In the genomic region with DNA sequence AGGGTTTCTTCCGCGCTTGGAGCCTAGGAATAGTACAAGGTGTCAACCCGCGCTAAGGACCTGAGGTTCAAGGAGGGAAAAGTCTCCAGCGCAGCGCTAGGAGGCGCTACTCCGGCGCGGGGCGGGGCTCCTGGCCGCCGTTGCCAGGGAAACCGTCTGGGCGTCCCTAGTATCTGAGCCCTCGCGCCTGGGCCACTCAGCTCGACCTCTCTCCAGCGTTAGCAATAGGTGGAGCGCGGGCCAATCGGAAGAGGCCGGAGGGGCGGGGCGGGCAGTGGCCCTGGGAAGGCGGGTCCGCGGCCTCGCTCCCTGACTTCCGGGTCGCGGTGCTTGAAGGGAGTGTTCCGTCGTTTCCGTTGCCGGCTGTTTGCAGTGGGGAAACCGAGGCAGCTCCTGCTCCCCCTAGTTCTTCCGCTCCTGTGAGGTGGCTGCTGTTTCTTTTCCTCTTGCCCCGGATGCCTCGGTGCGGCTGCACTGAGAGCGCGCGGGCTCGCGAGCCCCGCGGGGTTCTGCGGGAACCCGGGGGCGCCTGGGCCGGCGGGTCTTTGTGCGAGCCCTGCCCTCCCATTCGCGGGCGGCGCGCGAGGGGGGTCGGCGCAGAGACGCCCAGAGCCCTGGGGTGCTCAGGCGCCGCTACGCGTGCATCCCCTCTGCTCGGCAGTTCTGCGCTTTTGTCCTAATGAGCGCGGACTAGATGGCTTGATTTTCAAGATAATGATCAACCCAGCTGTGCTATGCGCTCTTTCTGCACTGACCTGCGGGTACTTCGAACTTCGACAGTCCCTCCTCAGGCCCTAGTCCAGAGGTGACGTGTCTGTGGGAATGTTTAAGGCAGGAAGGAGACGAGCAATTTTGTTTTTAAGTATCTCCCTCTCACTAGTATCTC, we compare ENCODE assay signal across 8 cellular contexts. TPM values are rescaled to one million over a fixed set of nuclear protein-coding genes. Genes with fewer than 3 reads are reported as not detected.
DNase-seq lines count a peak whose midpoint lies in the region; ATAC-seq and TF ChIP-seq lines count a peak whose summit lies in the region.

A gene with protein sequence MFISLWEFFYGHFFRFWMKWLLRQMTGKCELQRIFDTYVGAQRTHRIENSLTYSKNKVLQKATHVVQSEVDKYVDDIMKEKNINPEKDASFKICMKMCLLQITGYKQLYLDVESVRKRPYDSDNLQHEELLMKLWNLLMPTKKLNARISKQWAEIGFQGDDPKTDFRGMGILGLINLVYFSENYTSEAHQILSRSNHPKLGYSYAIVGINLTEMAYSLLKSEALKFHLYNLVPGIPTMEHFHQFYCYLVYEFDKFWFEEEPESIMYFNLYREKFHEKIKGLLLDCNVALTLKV (plus strand): TSS at position 312 of the 886 bp plus-strand sequence. CDS start 1,261 bp downstream, outside the sequence.

- TF ChIP-seq CTCF in GM13976 (IDR thresholded peaks at IDR 0.05; ENCODE audit: borderline replicate concordance, control extremely low read depth, extremely low read depth, insufficient read depth, missing control alignments) (peak; percentile 89), right atrium auricular region (IDR thresholded peaks at IDR 0.05) (peak; percentile 92), vagina (IDR thresholded peaks at IDR 0.05) (peak; percentile 68 to 87 (median 79))

- H3K27me3 Mint-ChIP-seq in T-helper 17 cell = no peaks in the 10 kb centered on the region

- peak within 1 kb of the TSS; percentile 81 for H3K27ac Mint-ChIP-seq in T-helper 17 cell

- H3K9me3 ChIP-seq in T-helper 17 cell (ENCODE audit: control insufficient read depth, low read length, poor library complexity, severe bottlenecking) = no peaks in the 10 kb centered on the region
- H3K9me3 ChIP-seq in right atrium auricular region = no peaks in the 10 kb centered on the region
- no peaks in the 10 kb centered on the region for H3K9me3 ChIP-seq in vagina

- TF ChIP-seq POLR2A in vagina (IDR thresholded peaks at IDR 0.05) = peak in 1 of 2 donors; percentile 4

- H3K36me3 Mint-ChIP-seq in T-helper 17 cell (ENCODE audit: low read depth) = no peaks in the 10 kb centered on the region

- H3K4me1 ChIP-seq in right atrium auricular region = peaks cover 0 to 20% of the 10 kb centered on the region in 2 donors
- H3K4me1 ChIP-seq in vagina = peaks cover 20% of the 10 kb centered on the region

- in situ Hi-C loops in GM13976 (cut with MboI; ENCODE audit: low sequenced_read_pairs, unreplicated experiment) = no loop called here

- H3K4me3 ChIP-seq in right atrium auricular region = peak within 1 kb of the TSS; percentile 91 to 99
- H3K4me3 ChIP-seq in vagina = peak within 1 kb of the TSS; percentile 92 to 96

- peak within 1 kb of the TSS; percentile 55 for H3K27ac ChIP-seq in angular gyrus (ENCODE audit: low read depth, low read length)
- H3K27ac ChIP-seq in right atrium auricular region = peak within 1 kb of the TSS; percentile 83 to 91
- H3K27ac ChIP-seq in vagina = peak within 1 kb of the TSS; percentile 76

- ATAC-seq in HG02884 (IDR thresholded peaks at IDR 0.05; ENCODE audit: unreplicated experiment) = peak; percentile 100
- ATAC-seq in T-helper 17 cell = peak; percentile 99

- H3K4me3 Mint-ChIP-seq in T-helper 17 cell = peak within 1 kb of the TSS; percentile 86

- intact Hi-C loops in vagina (cut with DNase I) = loop anchor here (10.0 kb wide), 1 partner anchor 149 kb away; a partner anchor contains a TSS

- H3K36me3 ChIP-seq in right atrium auricular region (peaks cover 8% of the 10 kb centered on the region), vagina (peaks cover 0 to 6% of the 10 kb centered on the region in 2 donors)

- H3K4me1 Mint-ChIP-seq in T-helper 17 cell = peaks cover 14% of the 10 kb centered on the region

- no peaks in the 10 kb centered on the region for H3K27me3 ChIP-seq in right atrium auricular region
- no peaks in the 10 kb centered on the region for H3K27me3 ChIP-seq in vagina

- DNase-seq in GM13976 (ENCODE audit: low spot score) = peak; percentile 99
- peak; percentile 91 for DNase-seq in NCI-H1694 (lab: John Stamatoyannopoulos, UW)
- peak; percentile 93 to 95 (median 94) for DNase-seq in T-helper 17 cell
- peak; percentile 99 for DNase-seq in right atrium auricular region (ENCODE audit: low spot score)
- peak; percentile 91 for DNase-seq in pulmonary artery endothelial cell (ENCODE audit: low read depth, low spot score)
- DNase-seq in vagina (ENCODE audit: extremely low spot score in 2 of 2) = peak; percentile 98 to 99

RNA-seq across cellular contexts. Expression of the gene that starts here (rescaled TPM):
- total RNA-seq in T-helper 17 cell (10 to 100 TPM; 11.6 to 12.9 TPM), right atrium auricular region (10 to 100 TPM in 1 of 2 donors, 1 to 10 TPM in 1; 6.6 to 13.3 TPM), pulmonary artery endothelial cell (15.9 and 16.0 TPM in 2 replicates), vagina (15.7 TPM)

Comparison
In these comparisons a context has a peak if more than half of its experiments do, and no peak if none do; other contexts are left out.
1. Peak in every context shown above with its lines: DNase-seq, ATAC-seq, H3K4me3 ChIP-seq and H3K27ac ChIP-seq.